ENCODE assay signal across 24 cellular contexts in genomic region chr20:19881080-19881840, GRCh38.
DNase-seq lines count a peak whose midpoint lies in the region; ATAC-seq and TF ChIP-seq lines count a peak whose summit lies in the region.
"Had no signal": no experiment of that assay in that cellular context is flagged by ENCODE, and none has a peak within 500 bp of the region (broad histone marks: within the 10 kb centered on the region; RNA-seq: fewer than 3 reads in every experiment).

No MANE protein-coding gene starts in this region.

- CTCF ChIA-PET in PC-3 (lab: Charles Lee): no interaction called here
- CTCF ChIA-PET in activated CD4-positive, alpha-beta T cell treated with anti-CD3 and anti-CD28 coated beads, Interleukin-2, amount 10 ng/mL, durations not matched to agents 7 days and 5 days (lab: Charles Lee): no interaction called here

- H3K36me3 ChIP-seq in PC-3 (ENCODE audit: low read depth, low read length): no peaks in the 10 kb centered on the region
- H3K36me3 ChIP-seq in mucosa of rectum (ENCODE audit: control insufficient read depth in 2 of 2, insufficient read depth in 2 of 2, low read length in 2 of 2): peaks cover 0 to 3% of the 10 kb centered on the region in 2 donors
- no peaks in the 10 kb centered on the region for H3K36me3 ChIP-seq in endodermal cell (ENCODE audit: control insufficient read depth, insufficient read depth, low read length)
- H3K36me3 ChIP-seq: WERI-Rb-1 had no signal

- H3K4me3 Mint-ChIP-seq in chondrocyte (ENCODE audit: unreplicated experiment): no peak overlapping the region
- no peak overlapping the region for H3K4me3 Mint-ChIP-seq in activated CD4-positive, alpha-beta T cell treated with anti-CD3 and anti-CD28 coated beads, Interleukin-2, amount 10 ng/mL, durations not matched to agents 7 days and 5 days
- no peak overlapping the region for H3K4me3 Mint-ChIP-seq in endodermal cell
- H3K4me3 Mint-ChIP-seq: activated T-cell treated with anti-CD3 and anti-CD28 coated beads, Interleukin-2, amount 50 U/mL, for 4 hours; stimulated activated memory B cell treated with anti-CD40 and anti-IgM and Interleukin-4, amounts not matched to agents 10 μg/mL and 1 μg/mL and 100 μg/mL, for 72 hours had no signal

- in situ Hi-C loops in Caki2 (cut with HindIII; ENCODE audit: low pct_unique_long_range_greater_than_20kb, low sequenced_read_pairs): loop anchor here (25.0 kb wide), 2 partner anchors 94 to 106 kb away; no protein-coding TSS in a partner anchor

- H2AFZ ChIP-seq in PC-3 (ENCODE audit: low read length): no peak overlapping the region

- peaks cover 2% of the 10 kb centered on the region; the same call in 1 of the 2 replicates for H3K79me2 ChIP-seq in PC-3 (ENCODE audit: low read length)

- H3K27ac Mint-ChIP-seq in chondrocyte (ENCODE audit: unreplicated experiment) (peak overlapping the region; percentile 84), endodermal cell (no peak overlapping the region)
- H3K27ac Mint-ChIP-seq in activated CD4-positive, alpha-beta T cell treated with anti-CD3 and anti-CD28 coated beads, Interleukin-2, amount 10 ng/mL, durations not matched to agents 7 days and 5 days: no peak overlapping the region
- H3K27ac Mint-ChIP-seq: stimulated activated memory B cell treated with anti-CD40 and anti-IgM and Interleukin-4, amounts not matched to agents 10 μg/mL and 1 μg/mL and 100 μg/mL, for 72 hours had no signal

- H3K4me1 ChIP-seq in PC-3 (ENCODE audit: insufficient read depth, low read length) (peaks cover 58% of the 10 kb centered on the region), mucosa of rectum (ENCODE audit: control insufficient read depth in 2 of 2, insufficient read depth in 2 of 2, low read length in 2 of 2) (peaks cover 13 to 32% of the 10 kb centered on the region in 2 donors), endodermal cell (ENCODE audit: control insufficient read depth, insufficient read depth, low read length) (peaks cover 3% of the 10 kb centered on the region)

- 89 to 100% methylated on average over 2 of the region's 3 CpGs for whole genome bisulfite sequencing in endodermal cell (ENCODE audit: insufficient coverage in 1 of 2, insufficient read length in 1 of 2), 2 experiments

- peak; percentile 21 for DNase-seq in Caki2 (ENCODE audit: low read depth)
- DNase-seq in PC-3: peak; percentile 56
- no peak for DNase-seq in chondrocyte (ENCODE audit: low spot score)
- DNase-seq in dermis blood vessel endothelial cell: no peak
- DNase-seq in DMS 273 (lab: John Stamatoyannopoulos, UW; ENCODE audit: unreplicated experiment): no peak
- DNase-seq in activated CD4-positive, alpha-beta T cell treated with anti-CD3 and anti-CD28 coated beads, Interleukin-2, amount 10 ng/mL, durations not matched to agents 7 days and 5 days: no peak
- DNase-seq in endodermal cell: no peak
- DNase-seq: activated CD4-positive, alpha-beta T cell treated with anti-CD3 and anti-CD28 coated beads, Interleukin-2, amount 50 U/mL, for 1 hour; activated T-cell treated with anti-CD3 and anti-CD28 coated beads, Interleukin-2, amount 50 U/mL, for 4 hours; body of pancreas; C1 segment of cervical spinal cord; effector CD4-positive, alpha-beta T cell; erythroblast; GOT3; head of caudate nucleus; NCI-H1417; NCI-H446 treated with DMSO at 0.1 percent for 48 hours; NCI-H82; Right ventricle myocardium superior; stimulated activated CD4-positive, alpha-beta T cell treated with anti-CD3 and anti-CD28 coated beads, Interleukin-4, amount 100 ng/mL, for 4 hours; WERI-Rb-1 had no signal

- H3K27me3 ChIP-seq in PC-3 (ENCODE audit: low read length) (no peaks in the 10 kb centered on the region), mucosa of rectum (ENCODE audit: control insufficient read depth in 2 of 2, insufficient read depth in 2 of 2, low read length in 2 of 2) (no peaks in the 10 kb centered on the region), endodermal cell (ENCODE audit: control insufficient read depth, insufficient read depth, low read length, poor library complexity, severe bottlenecking) (no peaks in the 10 kb centered on the region)
- H3K27me3 ChIP-seq: body of pancreas had no signal

- POLR2A ChIA-PET in PC-3 (lab: Charles Lee; ENCODE audit: unreplicated experiment): interaction anchor here (0.6 to 1.0 kb wide), 2 partner anchors 94 to 96 kb away, joined by 3 to 7 read pairs; no protein-coding TSS in a partner anchor
- POLR2A ChIA-PET in activated CD4-positive, alpha-beta T cell treated with anti-CD3 and anti-CD28 coated beads, Interleukin-2, amount 10 ng/mL, durations not matched to agents 7 days and 5 days (lab: Charles Lee): no interaction called here

- TSS peak; percentile 93 for BruUV-seq in PC-3 (replicated peaks; lab: Mats Ljungman, UMichigan)

- peaks cover 41% of the 10 kb centered on the region for H3K4me1 Mint-ChIP-seq in chondrocyte (ENCODE audit: low read depth)
- H3K4me1 Mint-ChIP-seq in activated CD4-positive, alpha-beta T cell treated with anti-CD3 and anti-CD28 coated beads, Interleukin-2, amount 10 ng/mL, durations not matched to agents 7 days and 5 days: no peaks in the 10 kb centered on the region
- peaks cover 14% of the 10 kb centered on the region for H3K4me1 Mint-ChIP-seq in endodermal cell

- H3K27me3 Mint-ChIP-seq in chondrocyte (ENCODE audit: low read depth) (no peaks in the 10 kb centered on the region), endodermal cell (ENCODE audit: insufficient read depth) (no peaks in the 10 kb centered on the region)
- H3K27me3 Mint-ChIP-seq in activated CD4-positive, alpha-beta T cell treated with anti-CD3 and anti-CD28 coated beads, Interleukin-2, amount 10 ng/mL, durations not matched to agents 7 days and 5 days: no peaks in the 10 kb centered on the region

- H3K9me3 ChIP-seq in PC-3 (ENCODE audit: low read length): no peaks in the 10 kb centered on the region
- no peaks in the 10 kb centered on the region for H3K9me3 ChIP-seq in mucosa of rectum (ENCODE audit: control insufficient read depth in 2 of 2, low read length in 2 of 2)
- H3K9me3 ChIP-seq in endodermal cell (ENCODE audit: control insufficient read depth, low read length): no peaks in the 10 kb centered on the region
- H3K9me3 ChIP-seq: body of pancreas had no signal

- H3K27ac ChIP-seq in PC-3 (ENCODE audit: low read length) (peak overlapping the region; percentile 96), mucosa of rectum (ENCODE audit: low read depth in 2 of 2, low read length in 2 of 2) (peak overlapping the region; percentile 68 to 83), endodermal cell (ENCODE audit: low read depth, low read length) (no peak overlapping the region)
- H3K27ac ChIP-seq: body of pancreas, WERI-Rb-1 had no signal

- intact Hi-C loops in PC-3 (cut with micrococcal nuclease): loop anchor here (2.0 kb wide), 2 partner anchors 16 to 96 kb away; no protein-coding TSS in a partner anchor

- TF ChIP-seq CTCF in PC-3 (conservative IDR thresholded peaks at IDR 0.05; ENCODE audit: low read depth, low read length): no peak
- no peak for TF ChIP-seq CTCF in chondrocyte (IDR thresholded peaks at IDR 0.05)
- no peak for TF ChIP-seq CTCF in endodermal cell (conservative IDR thresholded peaks at IDR 0.05)

- ATAC-seq in PC-3: no peak; the same call in 1 of the 2 replicates
- ATAC-seq: activated T-cell treated with anti-CD3 and anti-CD28 coated beads, Interleukin-2, amount 50 U/mL, for 4 hours; body of pancreas; sciatic nerve; stimulated activated memory B cell treated with anti-CD40 and anti-IgM and Interleukin-4, amounts not matched to agents 10 μg/mL and 1 μg/mL and 100 μg/mL, for 72 hours had no signal

- H3K36me3 Mint-ChIP-seq in chondrocyte (ENCODE audit: low read depth): no peaks in the 10 kb centered on the region
- H3K36me3 Mint-ChIP-seq in activated CD4-positive, alpha-beta T cell treated with anti-CD3 and anti-CD28 coated beads, Interleukin-2, amount 10 ng/mL, durations not matched to agents 7 days and 5 days (ENCODE audit: low read depth): no peaks in the 10 kb centered on the region
- no peaks in the 10 kb centered on the region for H3K36me3 Mint-ChIP-seq in endodermal cell (ENCODE audit: low read depth)
- H3K36me3 Mint-ChIP-seq: stimulated activated memory B cell treated with anti-CD40 and anti-IgM and Interleukin-4, amounts not matched to agents 10 μg/mL and 1 μg/mL and 100 μg/mL, for 72 hours had no signal

- no peaks in the 10 kb centered on the region for H4K20me1 ChIP-seq in PC-3 (ENCODE audit: low read length)

- peak overlapping the region; percentile 69 for H3K4me2 ChIP-seq in PC-3 (ENCODE audit: low read length)

- peaks cover 30% of the 10 kb centered on the region for H3F3A ChIP-seq in PC-3 (ENCODE audit: low read length, unreplicated experiment)

- H3K4me3 ChIP-seq in PC-3 (ENCODE audit: low read length) (peak overlapping the region; percentile 25; the same call in 1 of the 2 replicates), mucosa of rectum (ENCODE audit: low read length in 2 of 2) (no peak overlapping the region), endodermal cell (ENCODE audit: low read length) (no peak overlapping the region)
- H3K4me3 ChIP-seq: body of pancreas had no signal

- H3K9ac ChIP-seq in PC-3 (ENCODE audit: low read length) (peak overlapping the region; percentile 80), mucosa of rectum (ENCODE audit: low read depth in 1 of 2, low read length in 2 of 2) (peak overlapping the region in 1 of 2 donors; percentile 41), endodermal cell (ENCODE audit: extremely low read depth, low read length, poor library complexity, severe bottlenecking) (no peak overlapping the region)

- no peaks in the 10 kb centered on the region for H3K9me3 Mint-ChIP-seq in chondrocyte (ENCODE audit: low read depth)
- H3K9me3 Mint-ChIP-seq in activated CD4-positive, alpha-beta T cell treated with anti-CD3 and anti-CD28 coated beads, Interleukin-2, amount 10 ng/mL, durations not matched to agents 7 days and 5 days: no peaks in the 10 kb centered on the region
- H3K9me3 Mint-ChIP-seq in endodermal cell: no peaks in the 10 kb centered on the region
- H3K9me3 Mint-ChIP-seq: activated T-cell treated with anti-CD3 and anti-CD28 coated beads, Interleukin-2, amount 50 U/mL, for 4 hours; stimulated activated memory B cell treated with anti-CD40 and anti-IgM and Interleukin-4, amounts not matched to agents 10 μg/mL and 1 μg/mL and 100 μg/mL, for 72 hours had no signal

- H3K9me2 ChIP-seq in PC-3 (replicated peaks; ENCODE audit: low read length): no peaks in the 10 kb centered on the region

Comparison
In these comparisons a context has a peak if more than half of its experiments do, and no peak if none do; other contexts are left out.
1. DNase-seq: peak in Caki2 (single experiment) and PC-3 (single experiment); none in chondrocyte (single experiment), dermis blood vessel endothelial cell (single experiment), DMS 273 (single experiment), activated CD4-positive, alpha-beta T cell treated with anti-CD3 and anti-CD28 coated beads, Interleukin-2, amount 10 ng/mL, durations not matched to agents 7 days and 5 days (single experiment) and endodermal cell (single experiment).